In the genomic region with DNA sequence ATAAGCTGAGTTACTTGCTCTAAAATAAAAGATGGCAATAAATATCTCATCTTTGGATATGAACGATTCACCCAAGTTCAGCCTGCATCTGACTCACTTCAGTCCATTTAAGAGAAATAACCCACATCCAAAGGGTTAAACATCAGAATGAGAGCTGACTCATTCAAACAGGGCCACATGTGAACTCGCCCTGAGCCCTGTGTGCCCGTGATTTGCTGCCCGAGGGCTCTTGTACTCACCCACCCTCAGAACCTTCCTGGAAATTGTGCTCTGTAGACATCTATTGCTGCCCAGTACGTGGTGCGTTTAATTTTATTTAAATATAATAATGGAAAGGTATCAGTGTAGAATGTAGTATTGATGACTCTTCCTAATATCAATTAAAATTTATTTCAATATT, we compare ENCODE assay signal across 9 cellular contexts.
DNase-seq lines count a peak whose midpoint lies in the region; ATAC-seq, FAIRE-seq and TF ChIP-seq lines count a peak whose summit lies in the region.
"Had no signal": no experiment of that assay in that cellular context is flagged by ENCODE, and none has a peak within 500 bp of the region (broad histone marks: within the 10 kb centered on the region; RNA-seq: fewer than 3 reads in every experiment).

No MANE protein-coding gene starts in this region.

- no peaks in the 10 kb centered on the region for H3K9me3 Mint-ChIP-seq in T-cell

- DNase-seq in H54 (ENCODE audit: insufficient read length, low spot score) (peak; percentile 78), T-cell (peak in 1 of 34 experiments; percentile 22), epithelial cell of prostate (ENCODE audit: low read depth, low spot score) (peak; percentile 43), GM19238 (ENCODE audit: insufficient read length, low spot score) (no peak), putamen (ENCODE audit: low spot score) (no peak)

- no peak overlapping the region for H3K4me3 ChIP-seq in skeletal muscle satellite cell (ENCODE audit: low read length)
- H3K4me3 ChIP-seq: K562 had no signal

- H3K27me3 Mint-ChIP-seq in T-cell, result no peaks in the 10 kb centered on the region

- FAIRE-seq in H54 (lab: Jason Lieb, UNC), result peak; percentile 20
- FAIRE-seq: K562 had no signal

- no peak for TF ChIP-seq POLR2A in H54 (IDR thresholded peaks at IDR 0.05; ENCODE audit: low read depth, low read length)

- H3K36me3 ChIP-seq in skeletal muscle satellite cell (ENCODE audit: insufficient read depth, low read length), result peaks cover 19% of the 10 kb centered on the region

- H3K9ac ChIP-seq in skeletal muscle satellite cell (ENCODE audit: low read depth, low read length), result no peak overlapping the region

- peaks cover 41% of the 10 kb centered on the region for H3K4me1 ChIP-seq in skeletal muscle satellite cell (ENCODE audit: control insufficient read depth, insufficient read depth, low read length)

- ATAC-seq in T-cell (replicated peaks in 1 of 4), result peak; percentile 23 to 56 (median 48)
- no peak for ATAC-seq in HG02798 (IDR thresholded peaks at IDR 0.05; ENCODE audit: poor library complexity, unreplicated experiment)
- no peak for ATAC-seq in GM19467 (IDR thresholded peaks at IDR 0.05; ENCODE audit: unreplicated experiment)
- ATAC-seq: K562 had no signal

- H3K27ac Mint-ChIP-seq in T-cell, result peak overlapping the region; percentile 81 to 85

- POLR2A ChIA-PET in T-cell (lab: Charles Lee), result interaction anchor here in 1 of 2 donors (0.6 to 1.6 kb wide), 4 partner anchors 11 to 329 kb away, joined by 3 to 4 read pairs (median 4); no protein-coding TSS in a partner anchor

- no peaks in the 10 kb centered on the region for H3K27me3 ChIP-seq in skeletal muscle satellite cell (ENCODE audit: control insufficient read depth, insufficient read depth, low read length)

- no peaks in the 10 kb centered on the region for H3K9me3 ChIP-seq in skeletal muscle satellite cell (replicated peaks; ENCODE audit: low read length)

- CTCF ChIA-PET in T-cell (lab: Charles Lee), result interaction anchor here (0.5 to 1.7 kb wide), 6 partner anchors 13 to 44 kb away, joined by 3 to 6 read pairs (median 4); no protein-coding TSS in a partner anchor

- peak overlapping the region in 2 of 3 donors; percentile 42 to 43 for H3K4me3 Mint-ChIP-seq in T-cell

- no peak overlapping the region for H3K27ac ChIP-seq in epithelial cell of prostate

- H3K4me1 Mint-ChIP-seq in T-cell, result peaks cover 61 to 78% (median 67%) of the 10 kb centered on the region in 3 donors

- H3K4me2 ChIP-seq in skeletal muscle satellite cell (ENCODE audit: low read length), result peak overlapping the region; percentile 22

- H3K36me3 Mint-ChIP-seq in T-cell, result peaks cover 26% of the 10 kb centered on the region

Comparison
In these comparisons a context has a peak if more than half of its experiments do, and no peak if none do; other contexts are left out.
1. DNase-seq: peak in H54 (single experiment) and epithelial cell of prostate (single experiment); none in GM19238 (single experiment) and putamen (single experiment).
2. ATAC-seq: peak in T-cell (4 of 4); none in HG02798 (single experiment) and GM19467 (single experiment).